19 cellular contexts compared by ENCODE assay signal in genomic region chr1:179296831-179297377, GRCh38. TPM values are rescaled to one million over a fixed set of nuclear protein-coding genes. Genes with fewer than 3 reads are reported as not detected.
DNase-seq lines count a peak whose midpoint lies in the region; ATAC-seq and TF ChIP-seq lines count a peak whose summit lies in the region.
"Had no signal": no experiment of that assay in that cellular context is flagged by ENCODE, and none has a peak within 500 bp of the region (broad histone marks: within the 10 kb centered on the region; RNA-seq: fewer than 3 reads in every experiment).

No MANE protein-coding gene starts in this region.

- H3K27me3 ChIP-seq in Loucy (ENCODE audit: insufficient read depth, low read length, poor library complexity, severe bottlenecking), result no peaks in the 10 kb centered on the region
- H3K27me3 ChIP-seq: esophagus squamous epithelium, neutrophil had no signal

- no peaks in the 10 kb centered on the region for H3K9me3 ChIP-seq in Loucy (ENCODE audit: insufficient read depth, low read depth, low read length)
- H3K9me3 ChIP-seq: A549, esophagus squamous epithelium, neutrophil, thoracic aorta had no signal

- no peaks in the 10 kb centered on the region; the same call in 1 of the 2 replicates for H3K36me3 ChIP-seq in Loucy (ENCODE audit: insufficient read depth, low read length)
- H3K36me3 ChIP-seq: esophagus squamous epithelium, thoracic aorta had no signal

- peaks cover 15% of the 10 kb centered on the region for H4K20me1 ChIP-seq in Loucy (ENCODE audit: insufficient read depth, low read length, poor library complexity, severe bottlenecking)

- no peaks in the 10 kb centered on the region for H3K27me3 Mint-ChIP-seq in activated CD4-positive, alpha-beta T cell treated with anti-CD3 and anti-CD28 coated beads, Interleukin-2, amount 10 ng/mL, durations not matched to agents 24 days and 14 days
- no peaks in the 10 kb centered on the region for H3K27me3 Mint-ChIP-seq in activated naive CD8-positive, alpha-beta T cell treated with anti-CD3 and anti-CD28 coated beads for 36 hours
- no peaks in the 10 kb centered on the region for H3K27me3 Mint-ChIP-seq in natural killer cell treated with Interleukin-12 subunit alpha and Interleukin-12 subunit beta and Interleukin-15 and Interleukin-18, amount 100 ng/mL, for 72 hours

- peak overlapping the region; percentile 48 for H3K4me2 ChIP-seq in Loucy (ENCODE audit: low read depth, low read length, poor library complexity, severe bottlenecking)
- H3K4me2 ChIP-seq: A549 had no signal

- H3K9me3 Mint-ChIP-seq in activated CD4-positive, alpha-beta T cell treated with anti-CD3 and anti-CD28 coated beads, Interleukin-2, amount 10 ng/mL, durations not matched to agents 24 days and 14 days, result no peaks in the 10 kb centered on the region
- H3K9me3 Mint-ChIP-seq in activated naive CD8-positive, alpha-beta T cell treated with anti-CD3 and anti-CD28 coated beads for 36 hours, result no peaks in the 10 kb centered on the region
- H3K9me3 Mint-ChIP-seq in natural killer cell treated with Interleukin-12 subunit alpha and Interleukin-12 subunit beta and Interleukin-15 and Interleukin-18, amount 100 ng/mL, for 72 hours, result no peaks in the 10 kb centered on the region

- peaks cover 58% of the 10 kb centered on the region for H3K79me2 ChIP-seq in Loucy (ENCODE audit: insufficient read depth, low read length)

- peak overlapping the region; percentile 19 for H3K4me3 Mint-ChIP-seq in activated CD4-positive, alpha-beta T cell treated with anti-CD3 and anti-CD28 coated beads, Interleukin-2, amount 10 ng/mL, durations not matched to agents 24 days and 14 days
- H3K4me3 Mint-ChIP-seq in activated naive CD8-positive, alpha-beta T cell treated with anti-CD3 and anti-CD28 coated beads for 36 hours, result peak overlapping the region; percentile 26
- H3K4me3 Mint-ChIP-seq in natural killer cell treated with Interleukin-12 subunit alpha and Interleukin-12 subunit beta and Interleukin-15 and Interleukin-18, amount 100 ng/mL, for 72 hours, result peak overlapping the region; percentile 45

- DNase-seq in activated CD4-positive, alpha-beta T cell treated with anti-CD3 and anti-CD28 coated beads, Interleukin-2, amount 10 ng/mL, durations not matched to agents 24 days and 14 days, result no peak
- no peak for DNase-seq in activated CD4-positive, alpha-beta T cell treated with anti-CD3 and anti-CD28 coated beads, Interleukin-2, amount 50 U/mL, for 4 hours
- no peak for DNase-seq in activated naive CD8-positive, alpha-beta T cell treated with anti-CD3 and anti-CD28 coated beads for 36 hours
- no peak for DNase-seq in natural killer cell treated with Interleukin-12 subunit alpha and Interleukin-12 subunit beta and Interleukin-15 and Interleukin-18, amount 100 ng/mL, for 72 hours (ENCODE audit: low spot score)
- no peak for DNase-seq in NCI-H1436 treated with DMSO at 0.1 percent for 48 hours (lab: John Stamatoyannopoulos, UW)
- DNase-seq in stimulated activated CD4-positive, alpha-beta T cell treated with anti-CD3 and anti-CD28 coated beads, Interleukin-4, amount 100 ng/mL, for 24 hours, result no peak
- DNase-seq: amniotic stem cell, dermis blood vessel endothelial cell, DMS 273 treated with DMSO at 0.1 percent for 48 hours, esophagus squamous epithelium, hippocampal formation, left ventricle myocardium superior, NCI-H1092 treated with DMSO at 0.1 percent for 48 hours had no signal

- peak overlapping the region; percentile 24 for H3K4me3 ChIP-seq in Loucy (ENCODE audit: low read length, poor library complexity, severe bottlenecking)
- H3K4me3 ChIP-seq: A549, esophagus squamous epithelium, thoracic aorta had no signal

- no peak overlapping the region for H2AFZ ChIP-seq in Loucy (ENCODE audit: low read length)

- no peak overlapping the region for H3K9ac ChIP-seq in Loucy (ENCODE audit: low read depth, low read length, poor library complexity, severe bottlenecking)

- intact Hi-C loops in activated CD4-positive, alpha-beta T cell treated with anti-CD3 and anti-CD28 coated beads, Interleukin-2, amount 10 ng/mL, durations not matched to agents 24 days and 14 days (cut with micrococcal nuclease), result no loop called here

- H3K4me1 Mint-ChIP-seq in activated CD4-positive, alpha-beta T cell treated with anti-CD3 and anti-CD28 coated beads, Interleukin-2, amount 10 ng/mL, durations not matched to agents 24 days and 14 days, result peaks cover 52% of the 10 kb centered on the region
- H3K4me1 Mint-ChIP-seq in activated naive CD8-positive, alpha-beta T cell treated with anti-CD3 and anti-CD28 coated beads for 36 hours, result peaks cover 63% of the 10 kb centered on the region
- H3K4me1 Mint-ChIP-seq in natural killer cell treated with Interleukin-12 subunit alpha and Interleukin-12 subunit beta and Interleukin-15 and Interleukin-18, amount 100 ng/mL, for 72 hours (ENCODE audit: low read depth in 2 of 2), result peaks cover 32 to 46% of the 10 kb centered on the region in 2 donors

- peaks cover 52% of the 10 kb centered on the region for H3K4me1 ChIP-seq in Loucy (ENCODE audit: insufficient read depth, low read length, poor library complexity, severe bottlenecking)

- H3K36me3 Mint-ChIP-seq in activated CD4-positive, alpha-beta T cell treated with anti-CD3 and anti-CD28 coated beads, Interleukin-2, amount 10 ng/mL, durations not matched to agents 24 days and 14 days (ENCODE audit: low read depth), result peaks cover 23% of the 10 kb centered on the region
- peaks cover 56% of the 10 kb centered on the region for H3K36me3 Mint-ChIP-seq in activated naive CD8-positive, alpha-beta T cell treated with anti-CD3 and anti-CD28 coated beads for 36 hours
- H3K36me3 Mint-ChIP-seq in natural killer cell treated with Interleukin-12 subunit alpha and Interleukin-12 subunit beta and Interleukin-15 and Interleukin-18, amount 100 ng/mL, for 72 hours, result peaks cover 6% of the 10 kb centered on the region

- H3F3A ChIP-seq in Loucy (ENCODE audit: low read depth), result peaks cover 7% of the 10 kb centered on the region

- no peak overlapping the region for H3K27ac Mint-ChIP-seq in activated CD4-positive, alpha-beta T cell treated with anti-CD3 and anti-CD28 coated beads, Interleukin-2, amount 10 ng/mL, durations not matched to agents 24 days and 14 days
- peak overlapping the region; percentile 59 for H3K27ac Mint-ChIP-seq in activated naive CD8-positive, alpha-beta T cell treated with anti-CD3 and anti-CD28 coated beads for 36 hours
- peak overlapping the region in 1 of 2 donors; percentile 66 for H3K27ac Mint-ChIP-seq in natural killer cell treated with Interleukin-12 subunit alpha and Interleukin-12 subunit beta and Interleukin-15 and Interleukin-18, amount 100 ng/mL, for 72 hours

- H3K9me2 ChIP-seq in Loucy (replicated peaks; ENCODE audit: low read depth, low read length), result no peaks in the 10 kb centered on the region

- no peak for TF ChIP-seq CTCF in Loucy (conservative IDR thresholded peaks at IDR 0.05; ENCODE audit: low read length)

- ATAC-seq in natural killer cell treated with Interleukin-12 subunit alpha and Interleukin-12 subunit beta and Interleukin-15 and Interleukin-18, amount 100 ng/mL, for 72 hours, result no peak
- no peak for ATAC-seq in GM19351 (IDR thresholded peaks at IDR 0.05; ENCODE audit: unreplicated experiment)
- ATAC-seq: A549, left ventricle myocardium superior, Panc1 had no signal

RNA-seq across cellular contexts. Expression of gene SOAT1, which starts 3.3 kb away (rescaled TPM):
- total RNA-seq in activated CD4-positive, alpha-beta T cell treated with anti-CD3 and anti-CD28 coated beads, Interleukin-2, amount 10 ng/mL, durations not matched to agents 24 days and 14 days, result 52.2 and 54.4 TPM in 2 replicates
- total RNA-seq in activated naive CD8-positive, alpha-beta T cell treated with anti-CD3 and anti-CD28 coated beads for 36 hours, result 10 to 100 TPM; 86.2 to 90.9 TPM
- 10 to 100 TPM; 52.9 to 78.3 TPM for total RNA-seq in natural killer cell treated with Interleukin-12 subunit alpha and Interleukin-12 subunit beta and Interleukin-15 and Interleukin-18, amount 100 ng/mL, for 72 hours
